ENCODE assay signal across 3 cellular contexts in genomic region chr12:131395971-131396573, GRCh38.
A peak's percentile ranks its signal among the peaks of the same experiment; 100 is the strongest.
TF ChIP-seq lines count a peak whose summit lies in the region.

No MANE protein-coding gene starts in this region.

TF ChIP-seq in HepG2, 621 proteins besides CTCF, POLR2A, EP300 and RAD21:
- no peak for TF ChIP-seq PRDM15 (CRISPR knock-in tag; IDR thresholded peaks at IDR 0.05)
- TF ChIP-seq ZNF234 (CRISPR knock-in tag; conservative IDR thresholded peaks at IDR 0.05), result no peak
- TF ChIP-seq ZNF747 (CRISPR knock-in tag; IDR thresholded peaks at IDR 0.05; ENCODE audit: borderline replicate concordance), result no peak
- TF ChIP-seq NONO (IDR thresholded peaks at IDR 0.05), result 0 out of 2 replicates have a peak, but pooled peaks have one; percentile 31
- TF ChIP-seq NONO (CRISPR knock-in tag; conservative IDR thresholded peaks at IDR 0.05), result no peak
- TF ChIP-seq HCFC1 (IDR thresholded peaks at IDR 0.05; ENCODE audit: low read depth, low read length), result no peak
- 0 out of 2 replicates have a peak, but pooled peaks have one; percentile 5 for TF ChIP-seq ATF7 (IDR thresholded peaks at IDR 0.05)
- TF ChIP-seq ATF7 (CRISPR knock-in tag; IDR thresholded peaks at IDR 0.05), result no peak
- TF ChIP-seq ZNF44 (CRISPR knock-in tag; IDR thresholded peaks at IDR 0.05), result no peak
- TF ChIP-seq ZNF138 (CRISPR knock-in tag; IDR thresholded peaks at IDR 0.05; ENCODE audit: low read depth), result no peak
- TF ChIP-seq NFE2 (CRISPR knock-in tag; IDR thresholded peaks at IDR 0.05), result no peak
- no peak for TF ChIP-seq HNRNPK (IDR thresholded peaks at IDR 0.05; ENCODE audit: low read depth, low read length, poor library complexity, severe bottlenecking)
- no peak for TF ChIP-seq ZIK1 (CRISPR knock-in tag; IDR thresholded peaks at IDR 0.05; ENCODE audit: borderline replicate concordance, low read depth)
- no peak for TF ChIP-seq ZNF7 (CRISPR knock-in tag; IDR thresholded peaks at IDR 0.05)
- TF ChIP-seq CREB1 (IDR thresholded peaks at IDR 0.05), result peak; percentile 92
- no peak for TF ChIP-seq CREB1 (CRISPR knock-in tag; IDR thresholded peaks at IDR 0.05)
- TF ChIP-seq KAT2B (IDR thresholded peaks at IDR 0.05; ENCODE audit: borderline replicate concordance, low read depth, low read length), result no peak

TF ChIP-seq in K562, 482 proteins besides CTCF, POLR2A, EP300 and RAD21:
- TF ChIP-seq GATA2 (CRISPR knock-in tag; IDR thresholded peaks at IDR 0.05), result peak; percentile 22; the same call in 1 of the 2 replicates
- no peak for TF ChIP-seq SMARCB1 (IDR thresholded peaks at IDR 0.05; ENCODE audit: insufficient read length, low read depth)
- no peak for TF ChIP-seq MGA (IDR thresholded peaks at IDR 0.05)
- TF ChIP-seq EHMT2 (IDR thresholded peaks at IDR 0.05), result peak; percentile 37; the same call in 1 of the 2 replicates

TF ChIP-seq in H1, 55 proteins besides CTCF, POLR2A, EP300 and RAD21:
- no peak for TF ChIP-seq JUND (IDR thresholded peaks at IDR 0.05; ENCODE audit: low read length)
- no peak for TF ChIP-seq ZNF274 (IDR thresholded peaks at IDR 0.05; ENCODE audit: borderline replicate concordance, extremely low read depth, low read length)
- no peak for TF ChIP-seq KDM1A (IDR thresholded peaks at IDR 0.05; ENCODE audit: borderline replicate concordance, low read length)
- TF ChIP-seq RFX5 (IDR thresholded peaks at IDR 0.05; ENCODE audit: borderline replicate concordance, low read depth, low read length), result no peak
- TF ChIP-seq RNF2 (IDR thresholded peaks at IDR 0.05; ENCODE audit: borderline replicate concordance, low read depth, low read length, missing control alignments, poor library complexity, severe bottlenecking), result no peak
- TF ChIP-seq BRCA1 (IDR thresholded peaks at IDR 0.05; ENCODE audit: low read depth, low read length), result no peak
